ENCODE assay signal across 1 cellular context in the genomic region with DNA sequence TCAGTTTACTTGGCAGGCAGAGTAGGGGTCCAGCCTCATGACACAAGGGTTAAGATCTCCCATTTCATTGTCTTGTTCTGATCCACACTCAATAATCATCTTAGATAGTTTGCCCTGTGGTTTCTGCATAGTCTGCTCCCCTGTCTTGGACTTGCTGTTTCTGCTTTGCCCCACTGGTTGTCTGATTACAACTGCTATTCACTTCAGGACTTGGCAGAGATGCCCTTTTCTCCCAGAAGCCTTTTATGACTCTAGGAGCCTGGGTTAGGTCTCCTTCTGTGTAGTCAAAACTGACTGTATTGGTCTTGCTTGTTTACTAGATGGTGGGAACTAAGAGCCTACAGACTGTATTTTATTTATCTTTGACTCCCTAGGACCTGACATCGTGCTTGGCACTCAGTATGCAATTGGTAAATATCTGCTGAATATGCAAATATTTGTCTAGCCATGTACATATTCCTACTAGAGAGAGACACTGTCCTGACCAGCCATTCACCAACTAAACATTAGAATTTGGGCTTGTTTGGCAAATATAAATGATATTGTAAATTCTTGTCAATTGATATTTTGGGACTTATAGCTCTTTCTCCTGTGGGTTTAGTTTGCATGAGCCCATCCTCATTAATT.
TF ChIP-seq lines count a peak whose summit lies in the region.

No MANE protein-coding gene starts in this region.

TF ChIP-seq in K562, 482 proteins besides CTCF, POLR2A, EP300 and RAD21 (continued from another document):
- TF ChIP-seq FOXO4 (CRISPR knock-in tag; IDR thresholded peaks at IDR 0.05) (no peak), GTF2E2 (tag; IDR thresholded peaks at IDR 0.05) (no peak), CREB1 (IDR thresholded peaks at IDR 0.05) (no peak), CREB1 (CRISPR knock-in tag; IDR thresholded peaks at IDR 0.05) (no peak), ZNF316 (IDR thresholded peaks at IDR 0.05) (peak; percentile 80), SP1 (CRISPR knock-in tag; IDR thresholded peaks at IDR 0.05) (no peak), CHD2 (IDR thresholded peaks at IDR 0.05; ENCODE audit: low read depth, low read length) (no peak), U2AF2 (optimal IDR thresholded peaks at IDR 0.05; ENCODE audit: low read depth, low read length) (no peak), ZBTB49 (CRISPR knock-in tag; IDR thresholded peaks at IDR 0.05; ENCODE audit: borderline replicate concordance) (no peak), C11orf30 (IDR thresholded peaks at IDR 0.05; ENCODE audit: low read depth) (peak; percentile 72; the same call in 1 of the 2 replicates), PTRF (tag; IDR thresholded peaks at IDR 0.05) (no peak), MAFK (IDR thresholded peaks at IDR 0.05; ENCODE audit: low read length) (peak; percentile 75), MTA2 (IDR thresholded peaks at IDR 0.05; ENCODE audit: low read depth) (no peak), ZNF197 (CRISPR knock-in tag; IDR thresholded peaks at IDR 0.05; ENCODE audit: low read depth) (no peak), MAFG (tag; conservative IDR thresholded peaks at IDR 0.05) (peak; percentile 59), ZFP30 (CRISPR knock-in tag; IDR thresholded peaks at IDR 0.05; ENCODE audit: borderline replicate concordance) (no peak)
- TF ChIP-seq, protein P1, sequence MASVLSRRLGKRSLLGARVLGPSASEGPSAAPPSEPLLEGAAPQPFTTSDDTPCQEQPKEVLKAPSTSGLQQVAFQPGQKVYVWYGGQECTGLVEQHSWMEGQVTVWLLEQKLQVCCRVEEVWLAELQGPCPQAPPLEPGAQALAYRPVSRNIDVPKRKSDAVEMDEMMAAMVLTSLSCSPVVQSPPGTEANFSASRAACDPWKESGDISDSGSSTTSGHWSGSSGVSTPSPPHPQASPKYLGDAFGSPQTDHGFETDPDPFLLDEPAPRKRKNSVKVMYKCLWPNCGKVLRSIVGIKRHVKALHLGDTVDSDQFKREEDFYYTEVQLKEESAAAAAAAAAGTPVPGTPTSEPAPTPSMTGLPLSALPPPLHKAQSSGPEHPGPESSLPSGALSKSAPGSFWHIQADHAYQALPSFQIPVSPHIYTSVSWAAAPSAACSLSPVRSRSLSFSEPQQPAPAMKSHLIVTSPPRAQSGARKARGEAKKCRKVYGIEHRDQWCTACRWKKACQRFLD (CRISPR knock-in tag; IDR thresholded peaks at IDR 0.05): no peak
TF ChIP-seq in K562: peak in this region for 5.
